1 cellular context compared by ENCODE assay signal in genomic region chr2:68943581-68944568, GRCh38.
TF ChIP-seq lines count a peak whose summit lies in the region.

No MANE protein-coding gene starts in this region.

TF ChIP-seq in HepG2, 621 proteins besides CTCF, POLR2A, EP300 and RAD21 (continued from another document and continues in another):
- TF ChIP-seq NR2C2 (CRISPR knock-in tag; IDR thresholded peaks at IDR 0.05; ENCODE audit: borderline replicate concordance) (no peak), SCMH1 (CRISPR knock-in tag; IDR thresholded peaks at IDR 0.05; ENCODE audit: borderline replicate concordance) (no peak), FOXK1 (CRISPR knock-in tag; IDR thresholded peaks at IDR 0.05; ENCODE audit: borderline replicate concordance, low read depth) (peak; percentile 47; the same call in 1 of the 2 replicates), YEATS2 (CRISPR knock-in tag; IDR thresholded peaks at IDR 0.05; ENCODE audit: borderline replicate concordance) (no peak), ATF3 (CRISPR knock-in tag; IDR thresholded peaks at IDR 0.05) (no peak), ZNF260 (CRISPR knock-in tag; IDR thresholded peaks at IDR 0.05; ENCODE audit: borderline replicate concordance, low read depth) (no peak), MZF1 (CRISPR knock-in tag; IDR thresholded peaks at IDR 0.05; ENCODE audit: borderline replicate concordance) (no peak), IRF2 (CRISPR knock-in tag; IDR thresholded peaks at IDR 0.05) (no peak), HMG20A (CRISPR knock-in tag; IDR thresholded peaks at IDR 0.05; ENCODE audit: borderline replicate concordance) (no peak), PHF21A (CRISPR knock-in tag; IDR thresholded peaks at IDR 0.05) (no peak), ZNF615 (CRISPR knock-in tag; IDR thresholded peaks at IDR 0.05; ENCODE audit: borderline replicate concordance) (no peak), JARID2 (CRISPR knock-in tag; IDR thresholded peaks at IDR 0.05; ENCODE audit: insufficient replicate concordance) (no peak), ELF4 (CRISPR knock-in tag; IDR thresholded peaks at IDR 0.05; ENCODE audit: borderline replicate concordance) (no peak), ZNF800 (CRISPR knock-in tag; IDR thresholded peaks at IDR 0.05) (no peak), SMAD1 (CRISPR knock-in tag; IDR thresholded peaks at IDR 0.05; ENCODE audit: borderline replicate concordance, low read depth) (no peak), ZUFSP (CRISPR knock-in tag; IDR thresholded peaks at IDR 0.05; ENCODE audit: borderline replicate concordance) (no peak), ZNF274 (CRISPR knock-in tag; IDR thresholded peaks at IDR 0.05) (peak; percentile 33; the same call in 1 of the 2 replicates), ZNF770 (CRISPR knock-in tag; IDR thresholded peaks at IDR 0.05) (no peak), LBX2 (CRISPR knock-in tag; IDR thresholded peaks at IDR 0.05; ENCODE audit: borderline replicate concordance) (no peak), ARNT (IDR thresholded peaks at IDR 0.05) (no peak), GMEB1 (CRISPR knock-in tag; IDR thresholded peaks at IDR 0.05; ENCODE audit: borderline replicate concordance) (no peak), ZNF432 (CRISPR knock-in tag; IDR thresholded peaks at IDR 0.05; ENCODE audit: borderline replicate concordance) (no peak), ZNF460 (CRISPR knock-in tag; IDR thresholded peaks at IDR 0.05; ENCODE audit: borderline replicate concordance) (no peak), NR1H2 (CRISPR knock-in tag; IDR thresholded peaks at IDR 0.05; ENCODE audit: borderline replicate concordance, low read depth) (peak; percentile 58; the same call in 1 of the 2 replicates), ZNF136 (CRISPR knock-in tag; IDR thresholded peaks at IDR 0.05; ENCODE audit: low read depth) (0 out of 2 replicates have a peak, but pooled peaks have one; percentile 43), PAF1 (CRISPR knock-in tag; IDR thresholded peaks at IDR 0.05) (no peak), ZNF263 (CRISPR knock-in tag; IDR thresholded peaks at IDR 0.05) (peak; percentile 44; the same call in 1 of the 2 replicates), ZNF576 (CRISPR knock-in tag; IDR thresholded peaks at IDR 0.05) (no peak), SP140L (CRISPR knock-in tag; IDR thresholded peaks at IDR 0.05; ENCODE audit: borderline replicate concordance) (no peak), ZNF557 (CRISPR knock-in tag; IDR thresholded peaks at IDR 0.05) (no peak), DMAP1 (CRISPR knock-in tag; IDR thresholded peaks at IDR 0.05) (no peak), ZNF816 (CRISPR knock-in tag; IDR thresholded peaks at IDR 0.05; ENCODE audit: borderline replicate concordance) (no peak), ZBTB7A (CRISPR knock-in tag; IDR thresholded peaks at IDR 0.05) (0 out of 2 replicates have a peak, but pooled peaks have one; percentile 13), ZNF138 (CRISPR knock-in tag; IDR thresholded peaks at IDR 0.05; ENCODE audit: low read depth) (no peak), NFKB2 (CRISPR knock-in tag; IDR thresholded peaks at IDR 0.05; ENCODE audit: borderline replicate concordance) (0 out of 2 replicates have a peak, but pooled peaks have one; percentile 51), ZNF224 (CRISPR knock-in tag; IDR thresholded peaks at IDR 0.05) (no peak), DRAP1 (CRISPR knock-in tag; IDR thresholded peaks at IDR 0.05) (no peak), KLF12 (CRISPR knock-in tag; IDR thresholded peaks at IDR 0.05; ENCODE audit: borderline replicate concordance) (no peak), ZNF503 (CRISPR knock-in tag; IDR thresholded peaks at IDR 0.05) (no peak), PAX8 (CRISPR knock-in tag; IDR thresholded peaks at IDR 0.05; ENCODE audit: borderline replicate concordance) (no peak), ATF1 (CRISPR knock-in tag; IDR thresholded peaks at IDR 0.05) (no peak), ZNF629 (CRISPR knock-in tag; conservative IDR thresholded peaks at IDR 0.05) (no peak), ZNF292 (CRISPR knock-in tag; IDR thresholded peaks at IDR 0.05; ENCODE audit: borderline replicate concordance, low read depth) (no peak; the same call in 1 of the 2 replicates), POGZ (CRISPR knock-in tag; IDR thresholded peaks at IDR 0.05) (no peak), IKZF4 (CRISPR knock-in tag; IDR thresholded peaks at IDR 0.05; ENCODE audit: borderline replicate concordance, low read depth, not compliant biosample characterization) (peak; percentile 95), ZNF788 (CRISPR knock-in tag; IDR thresholded peaks at IDR 0.05; ENCODE audit: borderline replicate concordance) (no peak), RBM22 (optimal IDR thresholded peaks at IDR 0.05; ENCODE audit: low read length) (no peak), PRPF4 (IDR thresholded peaks at IDR 0.05; ENCODE audit: low read depth, low read length, poor library complexity, severe bottlenecking) (no peak), HOXA9 (CRISPR knock-in tag; IDR thresholded peaks at IDR 0.05; ENCODE audit: borderline replicate concordance) (no peak), PBX3 (CRISPR knock-in tag; IDR thresholded peaks at IDR 0.05; ENCODE audit: borderline replicate concordance) (no peak), ETS1 (CRISPR knock-in tag; IDR thresholded peaks at IDR 0.05) (no peak), CHD2 (IDR thresholded peaks at IDR 0.05; ENCODE audit: low read depth, low read length) (no peak), SUZ12 (IDR thresholded peaks at IDR 0.05; ENCODE audit: low read depth, low read length) (no peak), GTF2F1 (IDR thresholded peaks at IDR 0.05; ENCODE audit: low read length) (no peak), FOSL1 (CRISPR knock-in tag; IDR thresholded peaks at IDR 0.05; ENCODE audit: borderline replicate concordance) (no peak), SNAPC5 (CRISPR knock-in tag; IDR thresholded peaks at IDR 0.05; ENCODE audit: borderline replicate concordance) (no peak)
